ENCODE assay signal across 29 cellular contexts in the genomic region with DNA sequence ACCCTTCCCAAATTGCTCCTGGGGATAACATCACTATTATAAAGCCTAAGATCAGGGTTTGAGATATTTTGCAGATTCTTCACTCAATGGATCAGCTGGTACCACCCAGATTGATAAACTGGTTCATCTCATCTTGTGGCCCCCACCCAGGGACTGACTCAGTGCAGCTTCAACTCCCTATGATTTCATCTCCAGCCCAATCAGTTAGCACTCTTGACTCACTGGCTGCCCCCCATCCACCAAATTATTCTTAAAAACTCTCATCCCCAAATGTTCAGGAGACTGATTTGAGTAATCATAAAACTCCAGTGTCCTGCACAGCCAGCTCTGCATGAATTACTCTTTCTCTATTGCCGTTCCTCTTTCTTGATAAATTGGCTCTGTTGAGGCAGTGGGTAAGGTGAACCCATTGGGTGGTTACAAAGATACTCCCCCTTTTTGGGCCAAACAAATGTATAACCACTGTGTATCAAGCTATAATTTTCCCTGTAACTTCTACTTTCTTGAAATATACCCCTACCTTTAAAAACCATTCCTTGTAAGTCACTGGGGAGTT.
"Had no signal": no experiment of that assay in that cellular context is flagged by ENCODE, and none has a peak within 500 bp of the region (broad histone marks: within the 10 kb centered on the region; RNA-seq: fewer than 3 reads in every experiment).

No MANE protein-coding gene starts in this region.

- H3K27ac ChIP-seq: body of pancreas, esophagus squamous epithelium had no signal

- FAIRE-seq: colon, frontal cortex had no signal

- DNase-seq: activated CD4-positive, alpha-beta memory T cell treated with anti-CD3 and anti-CD28 coated beads for 36 hours; activated CD4-positive, alpha-beta T cell treated with anti-CD3 and anti-CD28 coated beads for 36 hours; activated CD4-positive, alpha-beta T cell treated with anti-CD3 and anti-CD28 coated beads, Interleukin-2, amount 10 ng/mL, durations not matched to agents 24 days and 14 days; activated CD4-positive, CD25-positive, alpha-beta regulatory T cell; activated CD4-positive, CD25-positive, alpha-beta regulatory T cell treated with anti-CD3 and anti-CD28 coated beads, Interleukin-2, amount 50 U/mL, for 72 hours; activated CD8-positive, alpha-beta memory T cell treated with anti-CD3 and anti-CD28 coated beads, Interleukin-2, amount 10 ng/mL, durations not matched to agents 7 days and 5 days; activated CD8-positive, alpha-beta memory T cell treated with anti-CD3 and anti-CD28 coated beads, Interleukin-2, amount 50 U/mL, for 4 hours; activated CD8-positive, alpha-beta T cell treated with anti-CD3 and anti-CD28 coated beads, Interleukin-2, amount 10 ng/mL, durations not matched to agents 7 days and 5 days; activated gamma-delta T cell treated with Interleukin-2 at 50 U/mL for 16 hours; activated naive CD4-positive, alpha-beta T cell treated with anti-CD3 and anti-CD28 coated beads, Interleukin-2, amount 50 U/mL, for 16 hours; activated naive CD4-positive, alpha-beta T cell treated with Interleukin-2 at 50 U/mL for 16 hours; activated T-cell treated with anti-CD3 and anti-CD28 coated beads, Interleukin-2, amount 50 U/mL, for 1 hour; activated T-cell treated with anti-CD3 and anti-CD28 coated beads, Interleukin-2, amount 50 U/mL, for 72 hours; amniotic stem cell; anterior cingulate cortex; body of pancreas; caudate nucleus; cortex of kidney; dermis blood vessel endothelial cell; effector CD4-positive, alpha-beta T cell; effector memory CD8-positive, alpha-beta T cell; erythroblast; esophagus squamous epithelium; foreskin fibroblast; head of caudate nucleus; hippocampal formation; T-helper 2 cell had no signal

- H3K9me3 ChIP-seq: body of pancreas had no signal

- H3K27me3 ChIP-seq: body of pancreas had no signal

- H3K36me3 ChIP-seq: esophagus squamous epithelium had no signal

- H3K4me3 ChIP-seq: body of pancreas, esophagus squamous epithelium had no signal

- H3K4me1 ChIP-seq: body of pancreas, esophagus squamous epithelium had no signal

- ATAC-seq: activated CD4-positive, alpha-beta T cell treated with anti-CD3 and anti-CD28 coated beads for 36 hours; activated CD8-positive, alpha-beta memory T cell treated with anti-CD3 and anti-CD28 coated beads, Interleukin-2, amount 10 ng/mL, durations not matched to agents 7 days and 5 days; activated CD8-positive, alpha-beta T cell treated with anti-CD3 and anti-CD28 coated beads, Interleukin-2, amount 10 ng/mL, durations not matched to agents 7 days and 5 days; activated T-cell treated with anti-CD3 and anti-CD28 coated beads, Interleukin-2, amount 50 U/mL, for 72 hours; body of pancreas; effector memory CD8-positive, alpha-beta T cell had no signal
